Comparison of ENCODE assay signal across 12 cellular contexts in genomic region chr7:106704000-106704840, GRCh38. TPM values are rescaled to one million over a fixed set of nuclear protein-coding genes. Genes with fewer than 3 reads are reported as not detected.
A peak's percentile ranks its signal among the peaks of the same experiment; 100 is the strongest.
DNase-seq lines count a peak whose midpoint lies in the region; ATAC-seq and TF ChIP-seq lines count a peak whose summit lies in the region.
"Had no signal": no experiment of that assay in that cellular context is flagged by ENCODE, and none has a peak within 500 bp of the region (broad histone marks: within the 10 kb centered on the region; RNA-seq: fewer than 3 reads in every experiment).

No MANE protein-coding gene starts in this region.

- peaks cover 8% of the 10 kb centered on the region for H3K4me1 Mint-ChIP-seq in activated CD8-positive, alpha-beta T cell treated with anti-CD3 and anti-CD28 coated beads, Interleukin-2, amount 10 ng/mL, durations not matched to agents 7 days and 5 days (ENCODE audit: low read depth)
- peaks cover 34% of the 10 kb centered on the region for H3K4me1 Mint-ChIP-seq in nephron progenitor cell
- H3K4me1 Mint-ChIP-seq: nephron had no signal

- H4K20me1 ChIP-seq in hepatocyte (ENCODE audit: insufficient read depth, poor library complexity, severe bottlenecking) = no peaks in the 10 kb centered on the region

- no peaks in the 10 kb centered on the region for H3K9me3 ChIP-seq in hepatocyte (ENCODE audit: low read depth)

- no peaks in the 10 kb centered on the region for H3K79me2 ChIP-seq in hepatocyte

- H2AFZ ChIP-seq in hepatocyte = no peak overlapping the region

- no peak for DNase-seq in activated CD8-positive, alpha-beta T cell treated with anti-CD3 and anti-CD28 coated beads, Interleukin-2, amount 10 ng/mL, durations not matched to agents 7 days and 5 days
- DNase-seq in nephron progenitor cell = no peak
- no peak for DNase-seq in SHP77 (lab: John Stamatoyannopoulos, UW)
- DNase-seq in hepatocyte (ENCODE audit: low spot score) = no peak
- DNase-seq: Calu3, kidney, OCI-M1, T-helper 9 cell had no signal

- no peak overlapping the region for H3K27ac ChIP-seq in hepatocyte

- no peaks in the 10 kb centered on the region for H3K9me2 ChIP-seq in hepatocyte (replicated peaks; ENCODE audit: insufficient read depth)

- peak overlapping the region; percentile 21 for H3K4me3 ChIP-seq in GM12875 (ENCODE audit: low read depth, low read length)
- no peak overlapping the region for H3K4me3 ChIP-seq in hepatocyte

- H3K27me3 Mint-ChIP-seq in activated CD8-positive, alpha-beta T cell treated with anti-CD3 and anti-CD28 coated beads, Interleukin-2, amount 10 ng/mL, durations not matched to agents 7 days and 5 days (ENCODE audit: low read depth) = peaks cover 2% of the 10 kb centered on the region
- H3K27me3 Mint-ChIP-seq in nephron progenitor cell (ENCODE audit: low read depth, poor library complexity) = peaks cover 4% of the 10 kb centered on the region

- no peaks in the 10 kb centered on the region for H3K4me1 ChIP-seq in hepatocyte (ENCODE audit: insufficient read depth)

- no peak overlapping the region for H3K27ac Mint-ChIP-seq in activated CD8-positive, alpha-beta T cell treated with anti-CD3 and anti-CD28 coated beads, Interleukin-2, amount 10 ng/mL, durations not matched to agents 7 days and 5 days
- H3K27ac Mint-ChIP-seq in nephron progenitor cell = peak overlapping the region; percentile 74
- H3K27ac Mint-ChIP-seq: nephron had no signal

- no peak overlapping the region for H3K4me2 ChIP-seq in hepatocyte

- TF ChIP-seq CTCF in GM12875 (IDR thresholded peaks at IDR 0.05; ENCODE audit: borderline replicate concordance, insufficient read depth, low read depth, low read length) (no peak), nephron progenitor cell (IDR thresholded peaks at IDR 0.05) (no peak), hepatocyte (IDR thresholded peaks at IDR 0.05; ENCODE audit: poor library complexity) (no peak)

- H3K4me3 Mint-ChIP-seq in activated CD8-positive, alpha-beta T cell treated with anti-CD3 and anti-CD28 coated beads, Interleukin-2, amount 10 ng/mL, durations not matched to agents 7 days and 5 days = no peak overlapping the region
- no peak overlapping the region for H3K4me3 Mint-ChIP-seq in nephron progenitor cell
- H3K4me3 Mint-ChIP-seq: nephron had no signal

- no peaks in the 10 kb centered on the region for H3K36me3 ChIP-seq in hepatocyte (replicated peaks; ENCODE audit: insufficient read depth, low read depth)

- ATAC-seq in GM21447 (IDR thresholded peaks at IDR 0.05; ENCODE audit: unreplicated experiment) (peak; percentile 76), GM19455 (IDR thresholded peaks at IDR 0.05; ENCODE audit: unreplicated experiment) (no peak)
- ATAC-seq in activated CD8-positive, alpha-beta T cell treated with anti-CD3 and anti-CD28 coated beads, Interleukin-2, amount 10 ng/mL, durations not matched to agents 7 days and 5 days = peak; percentile 79

- H3K27me3 ChIP-seq in hepatocyte = no peaks in the 10 kb centered on the region

- CTCF ChIA-PET in activated CD8-positive, alpha-beta T cell treated with anti-CD3 and anti-CD28 coated beads, Interleukin-2, amount 10 ng/mL, durations not matched to agents 7 days and 5 days (lab: Charles Lee) = interaction anchor here (1.0 to 3.2 kb wide), 4 partner anchors 32 to 161 kb away, joined by 3 to 12 read pairs (median 4); partner anchors contain the start of gene CCDC71L

- WGBS in hepatocyte (ENCODE audit: low lambda C conversion rate, missing lambda C conversion rate) = 50% methylated on average over 3 of the region's 3 CpGs

- H3K36me3 Mint-ChIP-seq in activated CD8-positive, alpha-beta T cell treated with anti-CD3 and anti-CD28 coated beads, Interleukin-2, amount 10 ng/mL, durations not matched to agents 7 days and 5 days (ENCODE audit: low read depth) = no peaks in the 10 kb centered on the region
- H3K36me3 Mint-ChIP-seq in nephron progenitor cell (ENCODE audit: low read depth) = peaks cover 12% of the 10 kb centered on the region

- POLR2A ChIA-PET in activated CD8-positive, alpha-beta T cell treated with anti-CD3 and anti-CD28 coated beads, Interleukin-2, amount 10 ng/mL, durations not matched to agents 7 days and 5 days (lab: Charles Lee) = no interaction called here

- no peaks in the 10 kb centered on the region for H3K9me3 Mint-ChIP-seq in activated CD8-positive, alpha-beta T cell treated with anti-CD3 and anti-CD28 coated beads, Interleukin-2, amount 10 ng/mL, durations not matched to agents 7 days and 5 days (ENCODE audit: insufficient read depth)
- peaks cover 55% of the 10 kb centered on the region for H3K9me3 Mint-ChIP-seq in nephron progenitor cell

RNA-seq across cellular contexts. Expression of gene CCDC71L, which starts 43.3 kb away (rescaled TPM):
- total RNA-seq in activated CD8-positive, alpha-beta T cell treated with anti-CD3 and anti-CD28 coated beads, Interleukin-2, amount 10 ng/mL, durations not matched to agents 7 days and 5 days = 10 to 100 TPM; 16.6 to 17.8 TPM
- total RNA-seq in hepatocyte = 17.1 and 24.3 TPM in 2 replicates
- 14.8 and 17.0 TPM in 2 replicates for polyA plus RNA-seq in hepatocyte
